In the genomic region with DNA sequence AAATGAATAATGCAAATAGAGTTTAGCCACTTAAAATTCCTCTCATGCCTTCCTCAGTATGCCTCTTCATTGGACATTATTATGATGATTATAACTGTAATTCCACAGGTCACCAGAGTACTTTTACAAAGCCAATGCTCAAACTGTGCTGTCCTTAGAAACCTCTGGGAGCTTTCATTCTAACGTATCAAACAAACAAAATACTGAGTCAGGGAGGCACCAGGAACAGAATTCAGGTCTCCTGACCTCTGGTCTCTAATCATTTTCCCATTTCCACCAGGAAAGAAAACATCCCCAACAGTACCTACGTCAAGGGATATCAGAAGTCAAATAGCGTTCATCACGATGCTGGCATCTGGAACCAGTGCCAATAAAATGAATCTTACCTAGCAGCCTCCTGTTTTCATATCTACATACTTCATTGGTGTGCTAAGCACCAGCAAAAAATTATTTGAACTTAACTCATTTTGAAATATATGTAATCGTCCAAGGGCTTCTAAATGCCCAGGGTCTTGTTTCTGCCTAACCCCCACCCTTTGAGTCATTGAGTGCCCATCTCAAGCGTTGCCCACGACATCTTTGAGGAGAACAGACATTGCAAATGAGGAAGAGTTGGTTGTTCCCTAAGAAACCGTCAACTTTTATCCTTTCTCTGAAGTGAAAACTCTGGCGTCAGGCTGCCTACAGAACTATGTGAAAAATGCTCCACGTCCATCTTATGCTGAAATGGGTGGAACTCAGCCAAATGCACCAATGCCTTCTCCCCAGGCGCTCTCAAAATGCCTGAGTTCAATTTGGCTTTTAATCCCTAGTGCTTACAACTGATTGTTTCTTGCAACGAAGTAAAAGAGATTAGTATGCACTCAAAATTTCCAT, we compare ENCODE assay signal across 11 cellular contexts. TPM values are rescaled to one million over a fixed set of nuclear protein-coding genes. Genes with fewer than 3 reads are reported as not detected.
DNase-seq lines count a peak whose midpoint lies in the region; ATAC-seq and TF ChIP-seq lines count a peak whose summit lies in the region.
"Had no signal": no experiment of that assay in that cellular context is flagged by ENCODE, and none has a peak within 500 bp of the region (broad histone marks: within the 10 kb centered on the region; RNA-seq: fewer than 3 reads in every experiment).

No MANE protein-coding gene starts in this region.

- H3K9me3 ChIP-seq in HUES48 (ENCODE audit: control insufficient read depth, insufficient read depth, low read length) (no peaks in the 10 kb centered on the region), smooth muscle cell (replicated peaks; ENCODE audit: low read depth) (no peaks in the 10 kb centered on the region)

- no peaks in the 10 kb centered on the region for H3K27me3 Mint-ChIP-seq in chondrocyte (ENCODE audit: low read depth)

- DNase-seq in chondrocyte (ENCODE audit: low spot score) (no peak), kidney glomerular epithelial cell (lab: John Stamatoyannopoulos, UW) (peak; percentile 61), smooth muscle cell (lab: John Stamatoyannopoulos, UW; ENCODE audit: unreplicated experiment) (no peak), DMS114 treated with DMSO at 0.1 percent for 48 hours (lab: John Stamatoyannopoulos, UW; ENCODE audit: unreplicated experiment) (no peak), NCI-H2227 (lab: John Stamatoyannopoulos, UW; ENCODE audit: unreplicated experiment) (no peak)
- DNase-seq in stimulated activated CD4-positive, alpha-beta T cell treated with anti-CD3 and anti-CD28 coated beads, Interleukin-4, amount 100 ng/mL, for 24 hours: no peak
- DNase-seq: DMS153; stimulated activated CD4-positive, alpha-beta T cell treated with anti-CD3 and anti-CD28 coated beads, Interleukin-1b, Interleukin-23, amount 100 ng/mL, for 48 hours had no signal

- H3F3A ChIP-seq in smooth muscle cell (ENCODE audit: low read depth): peaks cover 31% of the 10 kb centered on the region

- H3K27ac ChIP-seq in HUES48 (ENCODE audit: low read depth, low read length) (peak overlapping the region; percentile 15), smooth muscle cell (ENCODE audit: low read depth) (peak overlapping the region; percentile 97)
- H3K27ac ChIP-seq: cardiac muscle cell had no signal

- peaks cover 60% of the 10 kb centered on the region for H3K4me1 Mint-ChIP-seq in chondrocyte (ENCODE audit: low read depth)

- H4K20me1 ChIP-seq in smooth muscle cell (ENCODE audit: low read depth): peaks cover 12% of the 10 kb centered on the region

- TF ChIP-seq CTCF in chondrocyte (IDR thresholded peaks at IDR 0.05) (peak; percentile 62), smooth muscle cell (IDR thresholded peaks at IDR 0.05; ENCODE audit: borderline replicate concordance, insufficient read depth, poor library complexity, severe bottlenecking) (no peak)

- no peak overlapping the region for H2AFZ ChIP-seq in smooth muscle cell (ENCODE audit: low read depth)

- H3K79me2 ChIP-seq in smooth muscle cell (ENCODE audit: low read depth): peaks cover 43% of the 10 kb centered on the region

- ATAC-seq in HG02981 (IDR thresholded peaks at IDR 0.05; ENCODE audit: unreplicated experiment): no peak

- H3K36me3 Mint-ChIP-seq in chondrocyte (ENCODE audit: low read depth): peaks cover 33% of the 10 kb centered on the region

- H3K27me3 ChIP-seq in HUES48 (ENCODE audit: control insufficient read depth, insufficient read depth, low read length) (no peaks in the 10 kb centered on the region), smooth muscle cell (ENCODE audit: low read depth) (no peaks in the 10 kb centered on the region)
- H3K27me3 ChIP-seq: cardiac muscle cell had no signal

- peak overlapping the region; percentile 48 for H3K4me2 ChIP-seq in smooth muscle cell

- 46% methylated on average over 12 of the region's 12 CpGs for WGBS in smooth muscle cell (ENCODE audit: low lambda C conversion rate)

- H3K4me1 ChIP-seq in HUES48 (ENCODE audit: control insufficient read depth, insufficient read depth, low read length): peaks cover 48% of the 10 kb centered on the region
- peaks cover 50% of the 10 kb centered on the region for H3K4me1 ChIP-seq in smooth muscle cell (ENCODE audit: low read depth)

- H3K36me3 ChIP-seq in HUES48 (ENCODE audit: control insufficient read depth, insufficient read depth, low read length) (peaks cover 5% of the 10 kb centered on the region; the same call in 1 of the 2 replicates), smooth muscle cell (ENCODE audit: low read depth) (peaks cover 10% of the 10 kb centered on the region)

- no peaks in the 10 kb centered on the region for H3K9me3 Mint-ChIP-seq in chondrocyte (ENCODE audit: low read depth)

- no peak overlapping the region; the same call in 1 of the 2 replicates for H3K9ac ChIP-seq in HUES48 (ENCODE audit: low read depth, low read length)
- H3K9ac ChIP-seq in smooth muscle cell (ENCODE audit: low read depth): no peak overlapping the region

- H3K4me3 ChIP-seq in HUES48 (ENCODE audit: low read depth, low read length) (no peak overlapping the region), smooth muscle cell (no peak overlapping the region)
- H3K4me3 ChIP-seq: cardiac muscle cell had no signal

- peak overlapping the region; percentile 46 for H3K4me3 Mint-ChIP-seq in chondrocyte (ENCODE audit: unreplicated experiment)

- peak overlapping the region; percentile 98 for H3K27ac Mint-ChIP-seq in chondrocyte (ENCODE audit: unreplicated experiment)

RNA-seq across cellular contexts. Expression of gene NEDD9, which starts 37.8 kb away (rescaled TPM):
- total RNA-seq in chondrocyte: 23.2 to 42.0 TPM (median 25.2 TPM) in 3 replicates
- total RNA-seq in smooth muscle cell: 127 and 139 TPM in 2 replicates
- polyA plus RNA-seq in smooth muscle cell: 75.2 and 85.6 TPM in 2 replicates
